21 cellular contexts compared by ENCODE assay signal in the genomic region with DNA sequence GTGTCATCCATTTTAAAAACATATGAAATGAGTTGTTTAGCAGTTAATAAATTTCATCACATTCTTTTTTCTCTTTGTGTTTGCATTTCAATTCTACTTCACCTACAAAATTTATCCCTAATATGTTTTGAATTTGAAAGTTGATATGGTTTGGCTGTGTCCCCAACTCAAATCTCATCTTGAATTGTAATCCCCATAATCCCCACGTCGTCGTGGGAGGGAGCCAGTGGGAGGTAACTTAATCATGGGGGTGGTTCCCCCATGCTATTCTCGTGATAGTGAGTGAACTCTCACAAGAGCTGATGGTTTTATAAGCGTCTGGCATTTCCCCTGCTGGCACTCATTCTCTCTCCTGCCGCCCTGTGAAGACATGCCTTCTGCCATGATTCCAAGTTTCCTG.
"Had no signal": no experiment of that assay in that cellular context is flagged by ENCODE, and none has a peak within 500 bp of the region (broad histone marks: within the 10 kb centered on the region; RNA-seq: fewer than 3 reads in every experiment).

No MANE protein-coding gene starts in this region.

- H3K4me1 ChIP-seq: right atrium auricular region, upper lobe of left lung had no signal

- H3K27me3 ChIP-seq: ovary, right atrium auricular region, right lobe of liver, transverse colon, upper lobe of left lung had no signal

- H3K27ac ChIP-seq: left ventricle myocardium inferior, ovary, right atrium auricular region, right lobe of liver, transverse colon, upper lobe of left lung had no signal

- H3K4me3 ChIP-seq: left ventricle myocardium inferior, lung, mucosa of descending colon, ovary, right atrium auricular region, right lobe of liver, smooth muscle cell, transverse colon, upper lobe of left lung had no signal

- H3K9me3 ChIP-seq: left ventricle myocardium inferior, mucosa of descending colon, ovary, right atrium auricular region, right lobe of liver, transverse colon, upper lobe of left lung had no signal

- H3K36me3 ChIP-seq: ovary, right atrium auricular region, right lobe of liver, transverse colon, upper lobe of left lung had no signal

- ATAC-seq: naive thymus-derived CD4-positive, alpha-beta T cell; natural killer cell treated with Interleukin-12 subunit alpha and Interleukin-12 subunit beta and Interleukin-15 and Interleukin-18, amount 100 ng/mL, for 72 hours; right lobe of liver; stimulated activated memory B cell treated with anti-CD40 and anti-IgM and Interleukin-4, amounts not matched to agents 10 μg/mL and 1 μg/mL and 100 μg/mL, for 72 hours had no signal

- DNase-seq: islet precursor cell; left ventricle myocardium inferior; midbrain; mucosa of descending colon; naive thymus-derived CD4-positive, alpha-beta T cell; ovary; right lobe of liver; stimulated activated CD4-positive, alpha-beta T cell treated with anti-CD3 and anti-CD28 coated beads, Interleukin-1b, Interleukin-23, amount 100 ng/mL, for 48 hours; stimulated activated CD4-positive, alpha-beta T cell treated with anti-CD3 and anti-CD28 coated beads, Interleukin-2, amount 100 ng/mL, for 48 hours; stimulated activated CD4-positive, alpha-beta T cell treated with anti-CD3 and anti-CD28 coated beads, Interleukin-4, amount 100 ng/mL, for 4 hours; stimulated activated CD8-positive, alpha-beta memory T cell treated with anti-CD3 and anti-CD28 coated beads, Interleukin-4, amount 100 ng/mL, for 48 hours; stimulated activated naive CD4-positive, alpha-beta T cell treated with Interleukin-2 at 50 U/mL for 16 hours; stimulated activated naive CD8-positive, alpha-beta T cell treated with anti-CD3 and anti-CD28 coated beads, Interleukin-15, amount 100 ng/mL, for 72 hours; substantia nigra; transverse colon; upper lobe of left lung had no signal

- H3K4me2 ChIP-seq: smooth muscle cell had no signal
